Comparison of ENCODE assay signal across 1 cellular context in genomic region chr17:2392252-2393183, GRCh38.
A peak's percentile ranks its signal among the peaks of the same experiment; 100 is the strongest.
TF ChIP-seq lines count a peak whose summit lies in the region.

No MANE protein-coding gene starts in this region.

TF ChIP-seq in GM12878, 131 proteins besides CTCF, POLR2A, EP300 and RAD21 (continued from another document and continues in another):
- TF ChIP-seq, protein P1, sequence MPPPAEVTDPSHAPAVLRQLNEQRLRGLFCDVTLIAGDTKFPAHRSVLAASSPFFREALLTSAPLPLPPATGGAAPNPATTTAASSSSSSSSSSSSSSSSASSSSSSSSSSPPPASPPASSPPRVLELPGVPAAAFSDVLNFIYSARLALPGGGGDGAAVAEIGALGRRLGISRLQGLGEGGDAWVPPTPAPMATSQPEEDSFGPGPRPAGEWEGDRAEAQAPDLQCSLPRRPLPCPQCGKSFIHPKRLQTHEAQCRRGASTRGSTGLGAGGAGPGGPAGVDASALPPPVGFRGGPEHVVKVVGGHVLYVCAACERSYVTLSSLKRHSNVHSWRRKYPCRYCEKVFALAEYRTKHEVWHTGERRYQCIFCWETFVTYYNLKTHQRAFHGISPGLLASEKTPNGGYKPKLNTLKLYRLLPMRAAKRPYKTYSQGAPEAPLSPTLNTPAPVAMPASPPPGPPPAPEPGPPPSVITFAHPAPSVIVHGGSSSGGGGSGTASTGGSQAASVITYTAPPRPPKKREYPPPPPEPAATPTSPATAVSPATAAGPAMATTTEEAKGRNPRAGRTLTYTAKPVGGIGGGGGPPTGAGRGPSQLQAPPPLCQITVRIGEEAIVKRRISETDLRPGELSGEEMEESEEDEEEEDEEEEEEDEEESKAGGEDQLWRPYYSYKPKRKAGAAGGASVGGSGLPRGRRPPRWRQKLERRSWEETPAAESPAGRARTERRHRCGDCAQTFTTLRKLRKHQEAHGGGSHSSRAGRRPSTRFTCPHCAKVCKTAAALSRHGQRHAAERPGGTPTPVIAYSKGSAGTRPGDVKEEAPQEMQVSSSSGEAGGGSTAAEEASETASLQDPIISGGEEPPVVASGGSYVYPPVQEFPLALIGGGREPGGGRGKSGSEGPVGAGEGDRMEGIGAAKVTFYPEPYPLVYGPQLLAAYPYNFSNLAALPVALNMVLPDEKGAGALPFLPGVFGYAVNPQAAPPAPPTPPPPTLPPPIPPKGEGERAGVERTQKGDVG (CRISPR knock-in tag; IDR thresholded peaks at IDR 0.05): no peak
- TF ChIP-seq YY1 (IDR thresholded peaks at IDR 0.05; ENCODE audit: low read depth, low read length) (0 out of 2 replicates have a peak, but pooled peaks have one; percentile 39), RELB (IDR thresholded peaks at IDR 0.05; ENCODE audit: low read depth) (no peak), HDAC6 (IDR thresholded peaks at IDR 0.05; ENCODE audit: unreplicated experiment) (no peak), RFX5 (IDR thresholded peaks at IDR 0.05; ENCODE audit: low read depth, low read length) (no peak), RELA (IDR thresholded peaks at IDR 0.05; ENCODE audit: borderline replicate concordance, partially characterized antibody) (no peak), BRCA1 (IDR thresholded peaks at IDR 0.05; ENCODE audit: low read depth, low read length) (no peak), WRNIP1 (IDR thresholded peaks at IDR 0.05; ENCODE audit: borderline replicate concordance, low read depth, low read length) (no peak), DPF2 (IDR thresholded peaks at IDR 0.05) (peak; percentile 53), FOXM1 (IDR thresholded peaks at IDR 0.05; ENCODE audit: low read depth, low read length) (no peak), POU2F2 (IDR thresholded peaks at IDR 0.05; ENCODE audit: borderline replicate concordance, low read depth, low read length) (no peak), YBX1 (IDR thresholded peaks at IDR 0.05) (no peak), ZNF24 (IDR thresholded peaks at IDR 0.05) (no peak), HDAC2 (IDR thresholded peaks at IDR 0.05) (no peak), TARDBP (IDR thresholded peaks at IDR 0.05; ENCODE audit: borderline replicate concordance) (no peak), ETV6 (conservative IDR thresholded peaks at IDR 0.05 in 1 of 2, IDR thresholded peaks at IDR 0.05 in 1 of 2; ENCODE audit: borderline replicate concordance in 1 of 2, low read depth in 1 of 2) (0 out of 4 replicates have a peak, but pooled peaks of 1 of the 2 experiments have one; percentile 10), RBBP5 (conservative IDR thresholded peaks at IDR 0.05) (no peak), NKRF (conservative IDR thresholded peaks at IDR 0.05) (peak; percentile 74; the same call in 1 of the 2 replicates), MAX (IDR thresholded peaks at IDR 0.05; ENCODE audit: low read depth, low read length) (peak; percentile 76; the same call in 1 of the 2 replicates), MTA3 (IDR thresholded peaks at IDR 0.05; ENCODE audit: borderline replicate concordance, low read length) (no peak), CBX5 (IDR thresholded peaks at IDR 0.05; ENCODE audit: low read depth) (no peak), NR2C2 (IDR thresholded peaks at IDR 0.05; ENCODE audit: borderline replicate concordance, control insufficient read depth, insufficient read length, low read depth) (no peak), TCF3 (IDR thresholded peaks at IDR 0.05; ENCODE audit: borderline replicate concordance, insufficient read depth, low read depth, low read length) (no peak), NFYA (IDR thresholded peaks at IDR 0.05; ENCODE audit: borderline replicate concordance, low read depth, low read length) (no peak), IRF4 (IDR thresholded peaks at IDR 0.05; ENCODE audit: low read depth, low read length) (0 out of 2 replicates have a peak, but pooled peaks have one; percentile 42), GATAD2B (conservative IDR thresholded peaks at IDR 0.05; ENCODE audit: low read depth) (peak; percentile 59; the same call in 1 of the 2 replicates), KAT2A (conservative IDR thresholded peaks at IDR 0.05; ENCODE audit: control insufficient read depth, low read depth, low read length) (no peak), NR2F1 (conservative IDR thresholded peaks at IDR 0.05) (peak; percentile 84), TCF7 (IDR thresholded peaks at IDR 0.05; ENCODE audit: borderline replicate concordance) (no peak), USF1 (IDR thresholded peaks at IDR 0.05; ENCODE audit: borderline replicate concordance, extremely low read length, insufficient read depth, low read depth, low read length) (peak; percentile 20), SPI1 (IDR thresholded peaks at IDR 0.05; ENCODE audit: borderline replicate concordance, insufficient read depth, low read depth, low read length) (peak; percentile 73; the same call in 1 of the 2 replicates)
- TF ChIP-seq, protein P2, sequence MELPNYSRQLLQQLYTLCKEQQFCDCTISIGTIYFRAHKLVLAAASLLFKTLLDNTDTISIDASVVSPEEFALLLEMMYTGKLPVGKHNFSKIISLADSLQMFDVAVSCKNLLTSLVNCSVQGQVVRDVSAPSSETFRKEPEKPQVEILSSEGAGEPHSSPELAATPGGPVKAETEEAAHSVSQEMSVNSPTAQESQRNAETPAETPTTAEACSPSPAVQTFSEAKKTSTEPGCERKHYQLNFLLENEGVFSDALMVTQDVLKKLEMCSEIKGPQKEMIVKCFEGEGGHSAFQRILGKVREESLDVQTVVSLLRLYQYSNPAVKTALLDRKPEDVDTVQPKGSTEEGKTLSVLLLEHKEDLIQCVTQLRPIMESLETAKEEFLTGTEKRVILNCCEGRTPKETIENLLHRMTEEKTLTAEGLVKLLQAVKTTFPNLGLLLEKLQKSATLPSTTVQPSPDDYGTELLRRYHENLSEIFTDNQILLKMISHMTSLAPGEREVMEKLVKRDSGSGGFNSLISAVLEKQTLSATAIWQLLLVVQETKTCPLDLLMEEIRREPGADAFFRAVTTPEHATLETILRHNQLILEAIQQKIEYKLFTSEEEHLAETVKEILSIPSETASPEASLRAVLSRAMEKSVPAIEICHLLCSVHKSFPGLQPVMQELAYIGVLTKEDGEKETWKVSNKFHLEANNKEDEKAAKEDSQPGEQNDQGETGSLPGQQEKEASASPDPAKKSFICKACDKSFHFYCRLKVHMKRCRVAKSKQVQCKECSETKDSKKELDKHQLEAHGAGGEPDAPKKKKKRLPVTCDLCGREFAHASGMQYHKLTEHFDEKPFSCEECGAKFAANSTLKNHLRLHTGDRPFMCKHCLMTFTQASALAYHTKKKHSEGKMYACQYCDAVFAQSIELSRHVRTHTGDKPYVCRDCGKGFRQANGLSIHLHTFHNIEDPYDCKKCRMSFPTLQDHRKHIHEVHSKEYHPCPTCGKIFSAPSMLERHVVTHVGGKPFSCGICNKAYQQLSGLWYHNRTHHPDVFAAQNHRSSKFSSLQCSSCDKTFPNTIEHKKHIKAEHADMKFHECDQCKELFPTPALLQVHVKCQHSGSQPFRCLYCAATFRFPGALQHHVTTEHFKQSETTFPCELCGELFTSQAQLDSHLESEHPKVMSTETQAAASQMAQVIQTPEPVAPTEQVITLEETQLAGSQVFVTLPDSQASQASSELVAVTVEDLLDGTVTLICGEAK (IDR thresholded peaks at IDR 0.05; ENCODE audit: borderline replicate concordance): no peak
- TF ChIP-seq, protein P3, sequence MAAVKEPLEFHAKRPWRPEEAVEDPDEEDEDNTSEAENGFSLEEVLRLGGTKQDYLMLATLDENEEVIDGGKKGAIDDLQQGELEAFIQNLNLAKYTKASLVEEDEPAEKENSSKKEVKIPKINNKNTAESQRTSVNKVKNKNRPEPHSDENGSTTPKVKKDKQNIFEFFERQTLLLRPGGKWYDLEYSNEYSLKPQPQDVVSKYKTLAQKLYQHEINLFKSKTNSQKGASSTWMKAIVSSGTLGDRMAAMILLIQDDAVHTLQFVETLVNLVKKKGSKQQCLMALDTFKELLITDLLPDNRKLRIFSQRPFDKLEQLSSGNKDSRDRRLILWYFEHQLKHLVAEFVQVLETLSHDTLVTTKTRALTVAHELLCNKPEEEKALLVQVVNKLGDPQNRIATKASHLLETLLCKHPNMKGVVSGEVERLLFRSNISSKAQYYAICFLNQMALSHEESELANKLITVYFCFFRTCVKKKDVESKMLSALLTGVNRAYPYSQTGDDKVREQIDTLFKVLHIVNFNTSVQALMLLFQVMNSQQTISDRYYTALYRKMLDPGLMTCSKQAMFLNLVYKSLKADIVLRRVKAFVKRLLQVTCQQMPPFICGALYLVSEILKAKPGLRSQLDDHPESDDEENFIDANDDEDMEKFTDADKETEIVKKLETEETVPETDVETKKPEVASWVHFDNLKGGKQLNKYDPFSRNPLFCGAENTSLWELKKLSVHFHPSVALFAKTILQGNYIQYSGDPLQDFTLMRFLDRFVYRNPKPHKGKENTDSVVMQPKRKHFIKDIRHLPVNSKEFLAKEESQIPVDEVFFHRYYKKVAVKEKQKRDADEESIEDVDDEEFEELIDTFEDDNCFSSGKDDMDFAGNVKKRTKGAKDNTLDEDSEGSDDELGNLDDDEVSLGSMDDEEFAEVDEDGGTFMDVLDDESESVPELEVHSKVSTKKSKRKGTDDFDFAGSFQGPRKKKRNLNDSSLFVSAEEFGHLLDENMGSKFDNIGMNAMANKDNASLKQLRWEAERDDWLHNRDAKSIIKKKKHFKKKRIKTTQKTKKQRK (IDR thresholded peaks at IDR 0.05; ENCODE audit: low read depth, low read length): no peak
- TF ChIP-seq, protein P4, sequence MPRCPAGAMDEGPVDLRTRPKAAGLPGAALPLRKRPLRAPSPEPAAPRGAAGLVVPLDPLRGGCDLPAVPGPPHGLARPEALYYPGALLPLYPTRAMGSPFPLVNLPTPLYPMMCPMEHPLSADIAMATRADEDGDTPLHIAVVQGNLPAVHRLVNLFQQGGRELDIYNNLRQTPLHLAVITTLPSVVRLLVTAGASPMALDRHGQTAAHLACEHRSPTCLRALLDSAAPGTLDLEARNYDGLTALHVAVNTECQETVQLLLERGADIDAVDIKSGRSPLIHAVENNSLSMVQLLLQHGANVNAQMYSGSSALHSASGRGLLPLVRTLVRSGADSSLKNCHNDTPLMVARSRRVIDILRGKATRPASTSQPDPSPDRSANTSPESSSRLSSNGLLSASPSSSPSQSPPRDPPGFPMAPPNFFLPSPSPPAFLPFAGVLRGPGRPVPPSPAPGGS (IDR thresholded peaks at IDR 0.05; ENCODE audit: borderline replicate concordance, insufficient read depth, low read depth, low read length, poor library complexity, severe bottlenecking): no peak
- TF ChIP-seq, protein P5, sequence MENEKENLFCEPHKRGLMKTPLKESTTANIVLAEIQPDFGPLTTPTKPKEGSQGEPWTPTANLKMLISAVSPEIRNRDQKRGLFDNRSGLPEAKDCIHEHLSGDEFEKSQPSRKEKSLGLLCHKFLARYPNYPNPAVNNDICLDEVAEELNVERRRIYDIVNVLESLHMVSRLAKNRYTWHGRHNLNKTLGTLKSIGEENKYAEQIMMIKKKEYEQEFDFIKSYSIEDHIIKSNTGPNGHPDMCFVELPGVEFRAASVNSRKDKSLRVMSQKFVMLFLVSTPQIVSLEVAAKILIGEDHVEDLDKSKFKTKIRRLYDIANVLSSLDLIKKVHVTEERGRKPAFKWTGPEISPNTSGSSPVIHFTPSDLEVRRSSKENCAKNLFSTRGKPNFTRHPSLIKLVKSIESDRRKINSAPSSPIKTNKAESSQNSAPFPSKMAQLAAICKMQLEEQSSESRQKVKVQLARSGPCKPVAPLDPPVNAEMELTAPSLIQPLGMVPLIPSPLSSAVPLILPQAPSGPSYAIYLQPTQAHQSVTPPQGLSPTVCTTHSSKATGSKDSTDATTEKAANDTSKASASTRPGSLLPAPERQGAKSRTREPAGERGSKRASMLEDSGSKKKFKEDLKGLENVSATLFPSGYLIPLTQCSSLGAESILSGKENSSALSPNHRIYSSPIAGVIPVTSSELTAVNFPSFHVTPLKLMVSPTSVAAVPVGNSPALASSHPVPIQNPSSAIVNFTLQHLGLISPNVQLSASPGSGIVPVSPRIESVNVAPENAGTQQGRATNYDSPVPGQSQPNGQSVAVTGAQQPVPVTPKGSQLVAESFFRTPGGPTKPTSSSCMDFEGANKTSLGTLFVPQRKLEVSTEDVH (IDR thresholded peaks at IDR 0.05; ENCODE audit: low read depth, partially characterized antibody): no peak
